8 cellular contexts compared by ENCODE assay signal in genomic region chr14:23299986-23300686, GRCh38. TPM values are rescaled to one million over a fixed set of nuclear protein-coding genes. Genes with fewer than 3 reads are reported as not detected.
A peak's percentile ranks its signal among the peaks of the same experiment; 100 is the strongest.
DNase-seq lines count a peak whose midpoint lies in the region; TF ChIP-seq lines count a peak whose summit lies in the region.

No MANE protein-coding gene starts in this region.

- peaks cover 22% of the 10 kb centered on the region for H3K4me1 Mint-ChIP-seq in T-helper 1 cell treated with Interleukin-12 subunit alpha and Interleukin-12 subunit beta and Interleukin-4 antibody, amounts not matched to agents 30 μg/mL and 1 μg/mL, for 36 hours (ENCODE audit: low read depth)
- H3K4me1 Mint-ChIP-seq in activated naive CD8-positive, alpha-beta T cell treated with anti-CD3 and anti-CD28 coated beads for 36 hours = peaks cover 30% of the 10 kb centered on the region

- H3K27ac ChIP-seq in suprapubic skin = peak overlapping the region; percentile 93

- no peak for TF ChIP-seq POLR2A in suprapubic skin (IDR thresholded peaks at IDR 0.05)

- peak overlapping the region; percentile 93 for H3K27ac Mint-ChIP-seq in T-helper 1 cell treated with Interleukin-12 subunit alpha and Interleukin-12 subunit beta and Interleukin-4 antibody, amounts not matched to agents 30 μg/mL and 1 μg/mL, for 36 hours
- peak overlapping the region; percentile 94 for H3K27ac Mint-ChIP-seq in activated naive CD8-positive, alpha-beta T cell treated with anti-CD3 and anti-CD28 coated beads for 36 hours

- no peaks in the 10 kb centered on the region for H3K27me3 ChIP-seq in suprapubic skin

- peaks cover 6% of the 10 kb centered on the region for H3K36me3 ChIP-seq in suprapubic skin

- H3K4me3 Mint-ChIP-seq in T-helper 1 cell treated with Interleukin-12 subunit alpha and Interleukin-12 subunit beta and Interleukin-4 antibody, amounts not matched to agents 30 μg/mL and 1 μg/mL, for 36 hours = peak overlapping the region; percentile 93
- H3K4me3 Mint-ChIP-seq in activated naive CD8-positive, alpha-beta T cell treated with anti-CD3 and anti-CD28 coated beads for 36 hours = peak overlapping the region; percentile 94

- 57% methylated on average over 10 of the region's 10 CpGs for WGBS in suprapubic skin

- no peaks in the 10 kb centered on the region for H3K9me3 ChIP-seq in suprapubic skin

- TF ChIP-seq CTCF in suprapubic skin (IDR thresholded peaks at IDR 0.05) = no peak

- DNase-seq in T-helper 1 cell (no peak), kidney tubule cell (ENCODE audit: low spot score) (peak; percentile 34), suprapubic skin (ENCODE audit: low spot score in 2 of 2) (peak in 1 of 2 donors; percentile 31), hepatic stellate cell (ENCODE audit: low spot score) (no peak), NCI-H1092 treated with DMSO at 0.1 percent for 48 hours (lab: John Stamatoyannopoulos, UW) (no peak), AG08395 (ENCODE audit: low spot score) (no peak)
- no peak for DNase-seq in activated naive CD8-positive, alpha-beta T cell treated with anti-CD3 and anti-CD28 coated beads for 36 hours

- no peaks in the 10 kb centered on the region for H3K27me3 Mint-ChIP-seq in T-helper 1 cell treated with Interleukin-12 subunit alpha and Interleukin-12 subunit beta and Interleukin-4 antibody, amounts not matched to agents 30 μg/mL and 1 μg/mL, for 36 hours (ENCODE audit: low read depth)
- H3K27me3 Mint-ChIP-seq in activated naive CD8-positive, alpha-beta T cell treated with anti-CD3 and anti-CD28 coated beads for 36 hours = peaks cover 4% of the 10 kb centered on the region

- no peaks in the 10 kb centered on the region for H3K9me3 Mint-ChIP-seq in T-helper 1 cell treated with Interleukin-12 subunit alpha and Interleukin-12 subunit beta and Interleukin-4 antibody, amounts not matched to agents 30 μg/mL and 1 μg/mL, for 36 hours
- H3K9me3 Mint-ChIP-seq in activated naive CD8-positive, alpha-beta T cell treated with anti-CD3 and anti-CD28 coated beads for 36 hours = no peaks in the 10 kb centered on the region

- H3K4me3 ChIP-seq in suprapubic skin = peak overlapping the region; percentile 60

- H3K36me3 Mint-ChIP-seq in T-helper 1 cell treated with Interleukin-12 subunit alpha and Interleukin-12 subunit beta and Interleukin-4 antibody, amounts not matched to agents 30 μg/mL and 1 μg/mL, for 36 hours (ENCODE audit: low read depth) = peaks cover 7% of the 10 kb centered on the region
- peaks cover 20% of the 10 kb centered on the region for H3K36me3 Mint-ChIP-seq in activated naive CD8-positive, alpha-beta T cell treated with anti-CD3 and anti-CD28 coated beads for 36 hours

- peaks cover 51% of the 10 kb centered on the region for H3K4me1 ChIP-seq in suprapubic skin

- TF ChIP-seq EP300 in suprapubic skin (IDR thresholded peaks at IDR 0.05) = no peak

RNA-seq across cellular contexts. Expression of gene PPP1R3E, which starts 2.5 kb away (rescaled TPM):
- 10 to 100 TPM; 21.1 to 21.4 TPM for total RNA-seq in activated naive CD8-positive, alpha-beta T cell treated with anti-CD3 and anti-CD28 coated beads for 36 hours
- total RNA-seq in suprapubic skin = 10 to 100 TPM; 15.3 to 29.9 (median 22.5) TPM

RNA-seq across cellular contexts. Expression of gene BCL2L2, which starts 6.5 kb away (rescaled TPM):
- 1 to 10 TPM; 1.4 to 1.8 TPM for total RNA-seq in activated naive CD8-positive, alpha-beta T cell treated with anti-CD3 and anti-CD28 coated beads for 36 hours
- 10 to 100 TPM; 35.4 to 48.4 (median 44.7) TPM for total RNA-seq in suprapubic skin

RNA-seq across cellular contexts. Expression of gene HOMEZ, which starts 14.2 kb away (rescaled TPM):
- total RNA-seq in activated naive CD8-positive, alpha-beta T cell treated with anti-CD3 and anti-CD28 coated beads for 36 hours = 10 to 100 TPM; 10.8 to 12.7 TPM
- total RNA-seq in suprapubic skin = 10 to 100 TPM in 1 of 4 donors, 1 to 10 TPM in 3; 7.8 to 13.1 (median 8.5) TPM

RNA-seq across cellular contexts. Expression of gene PABPN1, which starts 21.1 kb away (rescaled TPM):
- 100 to 1,000 TPM; 280 to 289 TPM for total RNA-seq in activated naive CD8-positive, alpha-beta T cell treated with anti-CD3 and anti-CD28 coated beads for 36 hours
- total RNA-seq in suprapubic skin = 100 to 1,000 TPM in 1 of 4 donors, 10 to 100 TPM in 3; 45.1 to 109 (median 58.8) TPM

RNA-seq across cellular contexts. Expression of gene SLC22A17, which starts 52.6 kb away (rescaled TPM):
- 1 to 10 TPM; 2.2 to 2.9 TPM for total RNA-seq in activated naive CD8-positive, alpha-beta T cell treated with anti-CD3 and anti-CD28 coated beads for 36 hours
- total RNA-seq in suprapubic skin = 10 to 100 TPM; 15.4 to 67.6 (median 22.5) TPM

Comparison
In these comparisons a context has a peak if more than half of its experiments do, and no peak if none do; other contexts are left out.
1. RNA of gene BCL2L2, which starts 6.5 kb away (total RNA-seq): 35.4 to 48.4 TPM in suprapubic skin; 1.4 to 1.8 TPM in activated naive CD8-positive, alpha-beta T cell treated with anti-CD3 and anti-CD28 coated beads for 36 hours; every median in the first group is over 10 times any median in the second.